27 cellular contexts compared by ENCODE assay signal in the genomic region with DNA sequence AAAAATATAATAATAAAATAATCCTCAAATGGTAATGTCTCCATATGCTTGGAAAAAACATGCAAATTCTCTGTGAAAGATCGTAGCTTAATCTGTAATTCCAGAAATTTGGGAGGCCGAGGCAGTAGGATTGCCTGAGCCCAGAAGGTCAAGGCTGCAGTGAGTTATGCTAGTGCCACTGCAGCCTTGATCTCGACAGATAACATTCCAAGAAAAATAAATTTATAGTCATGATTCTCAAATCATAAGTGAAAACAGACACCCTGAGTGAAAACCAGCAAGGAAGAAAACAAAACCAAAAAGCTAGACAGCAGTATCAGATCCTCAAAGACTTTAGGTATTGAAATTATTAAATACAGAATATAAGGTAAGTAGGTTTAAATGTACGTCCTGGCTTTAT. TPM values are rescaled to one million over a fixed set of nuclear protein-coding genes. Genes with fewer than 3 reads are reported as not detected.
"Had no signal": no experiment of that assay in that cellular context is flagged by ENCODE, and none has a peak within 500 bp of the region (broad histone marks: within the 10 kb centered on the region; RNA-seq: fewer than 3 reads in every experiment).

No MANE protein-coding gene starts in this region.

- H2AFZ ChIP-seq: hepatocyte had no signal

- H3K4me3 ChIP-seq: colonic mucosa, coronary artery, dorsolateral prefrontal cortex, esophagus muscularis mucosa, esophagus squamous epithelium, gastrocnemius medialis, gastroesophageal sphincter, heart left ventricle, heart right ventricle, hepatocyte had no signal

- H3K27ac ChIP-seq: colonic mucosa, coronary artery, dorsolateral prefrontal cortex, epithelial cell of prostate, esophagus muscularis mucosa, foreskin keratinocyte, gastrocnemius medialis, gastroesophageal sphincter, heart left ventricle, heart right ventricle, hepatocyte had no signal

- H3K4me1 ChIP-seq: colonic mucosa, foreskin keratinocyte had no signal

- DNase-seq: colonic mucosa; cortex of kidney; dermis blood vessel endothelial cell; dorsolateral prefrontal cortex; effector CD4-positive, alpha-beta T cell; effector CD8-positive, alpha-beta T cell; effector memory CD4-positive, alpha-beta T cell; effector memory CD8-positive, alpha-beta T cell; endodermal cell; erythroblast; esophagus squamous epithelium; foreskin fibroblast; foreskin keratinocyte; foreskin melanocyte; gastrocnemius medialis; glutamatergic neuron; head of caudate nucleus; heart left ventricle; heart right ventricle had no signal

- H3K9me3 ChIP-seq: colonic mucosa, esophagus muscularis mucosa, esophagus squamous epithelium, gastrocnemius medialis, gastroesophageal sphincter, heart left ventricle, heart right ventricle had no signal

- H3K4me2 ChIP-seq: hepatocyte had no signal

- ATAC-seq: effector memory CD8-positive, alpha-beta T cell; esophagus mucosa; foreskin keratinocyte; gastrocnemius medialis; gastroesophageal sphincter; heart left ventricle; heart right ventricle had no signal

- H3K36me3 ChIP-seq: colonic mucosa, esophagus muscularis mucosa, esophagus squamous epithelium, gastrocnemius medialis, gastroesophageal sphincter, heart left ventricle, heart right ventricle had no signal

- H3K27me3 ChIP-seq: colonic mucosa, gastrocnemius medialis, hepatocyte had no signal

- H3K79me2 ChIP-seq: hepatocyte had no signal

RNA-seq across cellular contexts. Expression of gene MUC21, which starts 3.8 kb away (rescaled TPM):
- polyA plus RNA-seq: endothelial cell of umbilical vein, fibroblast of lung, foreskin keratinocyte, hepatocyte had no signal

RNA-seq across cellular contexts. Expression of gene MUC22, which starts 30.6 kb away (rescaled TPM):
- polyA plus RNA-seq: endothelial cell of umbilical vein, fibroblast of lung, foreskin keratinocyte, hepatocyte had no signal

RNA-seq across cellular contexts. Expression of gene MUCL3, which starts 38.9 kb away (rescaled TPM):
- polyA plus RNA-seq: endothelial cell of umbilical vein, fibroblast of lung, foreskin keratinocyte, heart right ventricle had no signal

RNA-seq across cellular contexts. Expression of gene SFTA2, which starts 47.7 kb away (rescaled TPM):
- polyA plus RNA-seq: endothelial cell of umbilical vein, fibroblast of lung, foreskin keratinocyte, heart left ventricle, heart right ventricle had no signal
